ENCODE assay signal across 11 cellular contexts in the genomic region with DNA sequence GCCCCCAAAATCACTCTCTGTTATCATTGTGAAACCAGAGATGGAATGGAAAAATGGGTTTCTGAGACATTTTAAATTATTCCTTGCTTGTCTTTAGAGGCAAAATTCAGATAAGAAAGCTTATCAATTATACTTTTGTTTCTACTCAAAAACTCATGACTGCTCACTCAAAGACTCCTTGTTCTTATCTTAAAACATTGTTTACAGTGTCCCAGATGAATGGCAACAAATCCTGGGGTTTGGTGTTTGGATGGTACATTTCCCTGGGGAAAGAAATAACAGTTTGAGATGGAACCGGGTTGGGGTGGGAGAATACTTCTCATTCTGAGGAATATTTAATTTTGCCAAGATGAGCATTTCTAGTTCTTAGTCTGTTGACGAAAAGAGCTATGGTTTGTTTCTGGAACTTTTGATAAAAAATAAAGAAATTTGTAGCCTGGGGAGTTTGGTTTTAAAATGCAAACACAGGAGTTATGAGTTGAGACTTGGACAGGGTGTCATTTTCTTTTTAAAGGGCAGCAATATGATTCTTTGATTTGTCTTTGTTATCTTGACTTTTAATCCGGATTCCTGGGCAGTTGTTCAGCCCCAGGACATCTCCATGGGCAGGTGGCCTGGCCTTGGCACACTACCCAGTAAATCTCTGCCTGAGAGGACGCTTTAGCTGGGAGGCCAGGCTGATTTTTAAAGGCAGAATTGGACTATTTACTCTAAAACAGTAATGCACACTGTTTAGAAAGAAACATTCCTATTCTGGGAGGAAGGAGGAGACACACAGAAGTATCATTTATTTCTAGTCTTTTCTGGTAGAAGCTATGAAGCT. TPM values are rescaled to one million over a fixed set of nuclear protein-coding genes. Genes with fewer than 3 reads are reported as not detected.
A peak's percentile ranks its signal among the peaks of the same experiment; 100 is the strongest.
DNase-seq lines count a peak whose midpoint lies in the region; ATAC-seq and TF ChIP-seq lines count a peak whose summit lies in the region.
"Had no signal": no experiment of that assay in that cellular context is flagged by ENCODE, and none has a peak within 500 bp of the region (broad histone marks: within the 10 kb centered on the region; RNA-seq: fewer than 3 reads in every experiment).

No MANE protein-coding gene starts in this region.

- H3K4me1 Mint-ChIP-seq in activated T-helper 2 cell treated with anti-CD3 and anti-CD28 coated beads, Interferon-gamma antibody, Interleukin-2, Interleukin-4, amounts not matched to agents 10 μg/mL and 5 μg/mL and 100 μg/mL, durations not matched to agents 14 hours and 24 hours and 36 hours (ENCODE audit: low read depth) = peaks cover 72% of the 10 kb centered on the region

- peak overlapping the region; percentile 20 for H3K27ac Mint-ChIP-seq in activated T-helper 2 cell treated with anti-CD3 and anti-CD28 coated beads, Interferon-gamma antibody, Interleukin-2, Interleukin-4, amounts not matched to agents 10 μg/mL and 5 μg/mL and 100 μg/mL, durations not matched to agents 14 hours and 24 hours and 36 hours

- no peak overlapping the region for H2AFZ ChIP-seq in HCT116 (ENCODE audit: low read depth, low read length, poor library complexity, severe bottlenecking)

- no peaks in the 10 kb centered on the region for H3K27me3 ChIP-seq in HCT116 (ENCODE audit: insufficient read depth, low read length)
- H3K27me3 ChIP-seq: cardiac muscle cell had no signal

- H3K9me3 Mint-ChIP-seq in activated T-helper 2 cell treated with anti-CD3 and anti-CD28 coated beads, Interferon-gamma antibody, Interleukin-2, Interleukin-4, amounts not matched to agents 10 μg/mL and 5 μg/mL and 100 μg/mL, durations not matched to agents 14 hours and 24 hours and 36 hours = no peaks in the 10 kb centered on the region

- H3K4me2 ChIP-seq in HCT116 (ENCODE audit: low read length) = peak overlapping the region; percentile 24; the same call in 1 of the 2 replicates

- H3K4me3 ChIP-seq in HCT116 (replicated peaks in 1 of 2; ENCODE audit: low read depth in 1 of 2, low read length in 2 of 2) = no peak overlapping the region
- no peak overlapping the region for H3K4me3 ChIP-seq in skin epidermis
- H3K4me3 ChIP-seq in mucosa of descending colon = no peak overlapping the region
- H3K4me3 ChIP-seq: cardiac muscle cell, K562 had no signal

- H4K20me1 ChIP-seq in HCT116 (ENCODE audit: insufficient read depth) = no peaks in the 10 kb centered on the region

- RAD21 ChIA-PET in HCT116 (lab: Charles Lee; ENCODE audit: low non-redundant PET in 1 of 2, low total read pairs in 2 of 2, uncharacterized antibody in 2 of 2, unreplicated experiment in 2 of 2) = no interaction called here

- POLR2A ChIA-PET in HCT116 (lab: Charles Lee) = interaction anchor here (0.9 to 2.2 kb wide), 2 partner anchors 12 to 163 kb away, joined by 3 to 5 read pairs; partner anchors contain the start of gene ANKRD28

- DNase-seq in HCT116 (ENCODE audit: low read depth, low spot score) (no peak), foreskin melanocyte (peak; percentile 80), mucosa of descending colon (no peak)
- no peak for DNase-seq in activated T-helper 2 cell treated with anti-CD3 and anti-CD28 coated beads, Interferon-gamma antibody, Interleukin-2, Interleukin-4, amounts not matched to agents 10 μg/mL and 5 μg/mL and 100 μg/mL, durations not matched to agents 14 hours and 24 hours and 36 hours (ENCODE audit: low spot score)
- no peak for DNase-seq in activated CD4-positive, alpha-beta T cell treated with anti-CD3 and anti-CD28 coated beads, Interleukin-2, amount 50 U/mL, for 48 hours
- DNase-seq: activated CD4-positive, alpha-beta T cell treated with anti-CD3 and anti-CD28 coated beads for 4 hours had no signal

- H3K4me3 Mint-ChIP-seq in activated T-helper 2 cell treated with anti-CD3 and anti-CD28 coated beads, Interferon-gamma antibody, Interleukin-2, Interleukin-4, amounts not matched to agents 10 μg/mL and 5 μg/mL and 100 μg/mL, durations not matched to agents 14 hours and 24 hours and 36 hours (ENCODE audit: low read depth) = no peak overlapping the region

- no peaks in the 10 kb centered on the region for H3K79me2 ChIP-seq in HCT116 (ENCODE audit: insufficient read depth, low read length)

- H3K9ac ChIP-seq in HCT116 (ENCODE audit: low read length) = no peak overlapping the region

- no peaks in the 10 kb centered on the region for H3K9me3 ChIP-seq in HCT116 (ENCODE audit: control insufficient read depth in 1 of 2, insufficient read depth in 1 of 2, low read depth in 1 of 2, low read length in 2 of 2)
- no peaks in the 10 kb centered on the region for H3K9me3 ChIP-seq in mucosa of descending colon

- ATAC-seq in HCT116 (no peak), HG03354 (IDR thresholded peaks at IDR 0.05; ENCODE audit: poor library complexity, severe bottlenecking, unreplicated experiment) (no peak), mucosa of descending colon (no peak), GM21529 (IDR thresholded peaks at IDR 0.05; ENCODE audit: unreplicated experiment) (no peak)
- ATAC-seq: K562 had no signal

- intact Hi-C loops in HCT116 (cut with micrococcal nuclease) = loop anchor here (5.0 to 10.0 kb wide), 2 partner anchors 411 to 543 kb away; no protein-coding TSS in a partner anchor
- intact Hi-C loops in activated T-helper 2 cell treated with anti-CD3 and anti-CD28 coated beads, Interferon-gamma antibody, Interleukin-2, Interleukin-4, amounts not matched to agents 10 μg/mL and 5 μg/mL and 100 μg/mL, durations not matched to agents 14 hours and 24 hours and 36 hours (cut with micrococcal nuclease) = loop anchor here (5.0 kb wide), 1 partner anchor 93 kb away; no protein-coding TSS in a partner anchor
- intact Hi-C loops in mucosa of descending colon (cut with DNase I, micrococcal nuclease) = loop anchor here (5.0 to 10.0 kb wide), 2 partner anchors 178 to 181 kb away; no protein-coding TSS in a partner anchor

- H3K36me3 Mint-ChIP-seq in activated T-helper 2 cell treated with anti-CD3 and anti-CD28 coated beads, Interferon-gamma antibody, Interleukin-2, Interleukin-4, amounts not matched to agents 10 μg/mL and 5 μg/mL and 100 μg/mL, durations not matched to agents 14 hours and 24 hours and 36 hours (ENCODE audit: low read depth) = no peaks in the 10 kb centered on the region

- no peak for TF ChIP-seq RAD21 in HCT116 (IDR thresholded peaks at IDR 0.05; ENCODE audit: low read depth)

- TF ChIP-seq POLR2A in HCT116 (IDR thresholded peaks at IDR 0.05; ENCODE audit: borderline replicate concordance, extremely low read depth, insufficient read depth, insufficient read length) = no peak

- no peak overlapping the region for H3K27ac ChIP-seq in HCT116 (ENCODE audit: low read depth, low read length)
- peak overlapping the region in 18 of 21 experiments; percentile 2 to 91 (median 72) for H3K27ac ChIP-seq in skin epidermis
- H3K27ac ChIP-seq: cardiac muscle cell had no signal

- no peaks in the 10 kb centered on the region for H3K27me3 Mint-ChIP-seq in activated T-helper 2 cell treated with anti-CD3 and anti-CD28 coated beads, Interferon-gamma antibody, Interleukin-2, Interleukin-4, amounts not matched to agents 10 μg/mL and 5 μg/mL and 100 μg/mL, durations not matched to agents 14 hours and 24 hours and 36 hours (ENCODE audit: low read depth)

- TF ChIP-seq CTCF in HCT116 (IDR thresholded peaks at IDR 0.05 in 2 of 3, conservative IDR thresholded peaks at IDR 0.05 in 1 of 3; ENCODE audit: borderline replicate concordance in 1 of 3, insufficient read depth in 1 of 3, low read depth in 2 of 3, low read length in 2 of 3) (no peak), mucosa of descending colon (IDR thresholded peaks at IDR 0.05) (no peak)

- H3K36me3 ChIP-seq in HCT116 (ENCODE audit: control insufficient read depth in 1 of 2, insufficient read depth in 2 of 2, low read length in 2 of 2) (no peaks in the 10 kb centered on the region), mucosa of descending colon (ENCODE audit: low read depth) (no peaks in the 10 kb centered on the region)
- H3K36me3 ChIP-seq: cardiac muscle cell had no signal

- no peaks in the 10 kb centered on the region for H3K9me2 ChIP-seq in HCT116 (ENCODE audit: insufficient read depth)

- BruUV-seq in HCT116 (replicated peaks; lab: Mats Ljungman, UMichigan) = no TSS peak

- H3K4me1 ChIP-seq in HCT116 (ENCODE audit: control insufficient read depth in 1 of 2, insufficient read depth in 2 of 2, low read length in 2 of 2) (peaks cover 35 to 84% of the 10 kb centered on the region in 2 experiments), mucosa of descending colon (ENCODE audit: low read depth) (peaks cover 2% of the 10 kb centered on the region)

- CTCF ChIA-PET in HCT116 (lab: Charles Lee) = interaction anchor here (1.1 kb wide), 2 partner anchors 178 to 545 kb away, joined by 3 read pairs; no protein-coding TSS in a partner anchor

TF ChIP-seq in HCT116, 20 proteins besides CTCF, POLR2A, EP300 and RAD21:
- TF ChIP-seq ATF3 (IDR thresholded peaks at IDR 0.05) (no peak), POLR2AphosphoS5 (IDR thresholded peaks at IDR 0.05; ENCODE audit: low read depth, low read length) (no peak), EZH2phosphoT487 (IDR thresholded peaks at IDR 0.05; ENCODE audit: borderline replicate concordance) (no peak), MAX (IDR thresholded peaks at IDR 0.05) (no peak), JUND (IDR thresholded peaks at IDR 0.05) (no peak), ELF1 (IDR thresholded peaks at IDR 0.05; ENCODE audit: borderline replicate concordance, low read depth) (no peak)

RNA-seq across cellular contexts. Expression of gene BTD, which starts 32.4 kb away (rescaled TPM):
- total RNA-seq in HCT116 (2021; ENCODE audit: unreplicated experiment) (5.0 TPM), mucosa of descending colon (10 to 100 TPM; 22.6 to 32.5 (median 26.6) TPM)
- polyA plus RNA-seq in HCT116 (2012) = 5.3 and 6.7 TPM in 2 replicates
- total RNA-seq in activated T-helper 2 cell treated with anti-CD3 and anti-CD28 coated beads, Interferon-gamma antibody, Interleukin-2, Interleukin-4, amounts not matched to agents 10 μg/mL and 5 μg/mL and 100 μg/mL, durations not matched to agents 14 hours and 24 hours and 36 hours = 3.9 and 4.8 TPM in 2 replicates

RNA-seq across cellular contexts. Expression of gene HACL1, which starts 32.6 kb away (rescaled TPM):
- total RNA-seq in HCT116 (2021; ENCODE audit: unreplicated experiment) (20.5 TPM), mucosa of descending colon (10 to 100 TPM; 15.0 to 24.2 (median 19.4) TPM)
- 18.7 and 18.9 TPM in 2 replicates for polyA plus RNA-seq in HCT116 (2012)
- 22.8 TPM in 2 replicates for total RNA-seq in activated T-helper 2 cell treated with anti-CD3 and anti-CD28 coated beads, Interferon-gamma antibody, Interleukin-2, Interleukin-4, amounts not matched to agents 10 μg/mL and 5 μg/mL and 100 μg/mL, durations not matched to agents 14 hours and 24 hours and 36 hours
